In the genomic region with DNA sequence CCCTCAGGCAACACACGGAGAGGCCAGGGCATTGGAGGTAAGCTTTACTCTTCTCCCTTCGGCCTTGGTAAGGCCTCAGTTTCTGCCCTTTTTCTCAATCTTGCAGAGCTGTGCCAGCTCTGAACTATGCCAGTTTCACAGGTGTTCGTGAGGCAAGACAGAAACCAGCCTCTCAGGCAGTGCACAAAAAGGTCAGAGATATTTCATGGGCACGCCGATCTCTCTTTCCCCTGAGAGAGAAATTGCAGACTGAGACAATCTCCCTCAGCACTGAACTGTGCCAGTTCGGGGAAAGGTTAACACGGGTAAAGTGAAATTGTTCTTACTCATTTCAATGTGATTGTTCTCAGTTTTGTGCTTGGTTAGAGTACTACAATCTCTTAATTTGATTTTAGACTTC, we compare ENCODE assay signal across 25 cellular contexts.
"Had no signal": no experiment of that assay in that cellular context is flagged by ENCODE, and none has a peak within 500 bp of the region (broad histone marks: within the 10 kb centered on the region; RNA-seq: fewer than 3 reads in every experiment).

No MANE protein-coding gene starts in this region.

- H3K27ac ChIP-seq: neutrophil, pancreas, suprapubic skin, transverse colon, upper lobe of right lung, vagina had no signal

- H3K4me3 ChIP-seq: lung, mucosa of descending colon, pancreas, smooth muscle cell, suprapubic skin, transverse colon, upper lobe of right lung, vagina had no signal

- DNase-seq: cortex of kidney; head of caudate nucleus; hippocampal formation; left colon; mucosa of descending colon; naive B cell; pancreas; retina; stimulated activated CD4-positive, alpha-beta T cell treated with anti-CD3 and anti-CD28 coated beads, Interleukin-12 subunit alpha, Interleukin-12 subunit beta, amount 100 ng/mL, for 4 hours; stimulated activated CD4-positive, alpha-beta T cell treated with anti-CD3 and anti-CD28 coated beads, Interleukin-1b, Interleukin-23, amount 100 ng/mL, for 48 hours; stimulated activated CD4-positive, alpha-beta T cell treated with anti-CD3 and anti-CD28 coated beads, Interleukin-4, amount 100 ng/mL, for 1 hour; stimulated activated CD8-positive, alpha-beta memory T cell treated with anti-CD3 and anti-CD28 coated beads, Interleukin-4, amount 100 ng/mL, for 48 hours; stimulated activated naive CD4-positive, alpha-beta T cell; stimulated activated naive CD8-positive, alpha-beta T cell treated with anti-CD3 and anti-CD28 coated beads, Interleukin-15, amount 100 ng/mL, for 72 hours; transverse colon; upper lobe of right lung had no signal

- H3K36me3 Mint-ChIP-seq: naive B cell had no signal

- H3K27me3 ChIP-seq: neutrophil, pancreas, suprapubic skin, transverse colon, upper lobe of right lung, vagina had no signal

- H3K27me3 Mint-ChIP-seq: memory B cell; naive B cell; natural killer cell treated with Interleukin-12 subunit alpha and Interleukin-12 subunit beta and Interleukin-15 and Interleukin-18, amount 100 ng/mL, for 72 hours; stimulated activated naive CD8-positive, alpha-beta T cell treated with anti-CD3 and anti-CD28 coated beads, Interleukin-15, amount 100 ng/mL, for 72 hours had no signal

- H3K9me3 ChIP-seq: mucosa of descending colon, neutrophil, pancreas, suprapubic skin, transverse colon, upper lobe of right lung, vagina had no signal

- H3K27ac Mint-ChIP-seq: memory B cell; naive B cell; natural killer cell treated with Interleukin-12 subunit alpha and Interleukin-12 subunit beta and Interleukin-15 and Interleukin-18, amount 100 ng/mL, for 72 hours; stimulated activated naive CD8-positive, alpha-beta T cell treated with anti-CD3 and anti-CD28 coated beads, Interleukin-15, amount 100 ng/mL, for 72 hours had no signal

- H3K4me2 ChIP-seq: smooth muscle cell had no signal

- H3K4me1 ChIP-seq: pancreas, suprapubic skin, transverse colon, upper lobe of right lung, vagina had no signal

- ATAC-seq: left colon; mucosa of descending colon; natural killer cell treated with Interleukin-12 subunit alpha and Interleukin-12 subunit beta and Interleukin-15 and Interleukin-18, amount 100 ng/mL, for 72 hours; pancreas; sciatic nerve; stimulated activated naive CD8-positive, alpha-beta T cell treated with anti-CD3 and anti-CD28 coated beads, Interleukin-15, amount 100 ng/mL, for 72 hours; upper lobe of right lung had no signal

- H3K4me3 Mint-ChIP-seq: memory B cell; natural killer cell treated with Interleukin-12 subunit alpha and Interleukin-12 subunit beta and Interleukin-15 and Interleukin-18, amount 100 ng/mL, for 72 hours; neural crest cell; stimulated activated naive CD8-positive, alpha-beta T cell treated with anti-CD3 and anti-CD28 coated beads, Interleukin-15, amount 100 ng/mL, for 72 hours had no signal

- H3K36me3 ChIP-seq: neutrophil, pancreas, suprapubic skin, transverse colon, upper lobe of right lung, vagina had no signal

- H3K4me1 Mint-ChIP-seq: memory B cell; naive B cell; neural crest cell; stimulated activated naive CD8-positive, alpha-beta T cell treated with anti-CD3 and anti-CD28 coated beads, Interleukin-15, amount 100 ng/mL, for 72 hours had no signal
